24 cellular contexts compared by ENCODE assay signal in genomic region chr3:170490828-170491560, GRCh38.
DNase-seq lines count a peak whose midpoint lies in the region; ATAC-seq, FAIRE-seq and TF ChIP-seq lines count a peak whose summit lies in the region.
"Had no signal": no experiment of that assay in that cellular context is flagged by ENCODE, and none has a peak within 500 bp of the region (broad histone marks: within the 10 kb centered on the region; RNA-seq: fewer than 3 reads in every experiment).

No MANE protein-coding gene starts in this region.

- no peak overlapping the region for H2BK120ac ChIP-seq in mesendoderm (ENCODE audit: low read depth, low read length)

- no peaks in the 10 kb centered on the region for H3K36me3 Mint-ChIP-seq in stimulated activated naive B cell treated with anti-CD40 and anti-IgM and Interleukin-4, amounts not matched to agents 10 μg/mL and 1 μg/mL and 100 μg/mL, for 72 hours
- H3K36me3 Mint-ChIP-seq: IgD-negative memory B cell had no signal

- H4K8ac ChIP-seq in mesendoderm (ENCODE audit: low read depth, low read length) = no peak overlapping the region

- no peaks in the 10 kb centered on the region for H3K4me1 ChIP-seq in GM12878 (ENCODE audit: control insufficient read depth, insufficient read depth, low read length)
- peaks cover 2% of the 10 kb centered on the region for H3K4me1 ChIP-seq in mesendoderm (ENCODE audit: control insufficient read depth, low read depth, low read length)
- H3K4me1 ChIP-seq in GM23248 (ENCODE audit: insufficient read depth) = peaks cover 6% of the 10 kb centered on the region

- H3K4me2 ChIP-seq in GM12878 (ENCODE audit: control insufficient read depth, insufficient read depth) = no peak overlapping the region
- no peak overlapping the region for H3K4me2 ChIP-seq in mesendoderm (ENCODE audit: low read length)
- H3K4me2 ChIP-seq in GM23248 (ENCODE audit: unreplicated experiment) = no peak overlapping the region
- H3K4me2 ChIP-seq: PC-9 had no signal

- no peak overlapping the region for H3K4me3 Mint-ChIP-seq in stimulated activated naive B cell treated with anti-CD40 and anti-IgM and Interleukin-4, amounts not matched to agents 10 μg/mL and 1 μg/mL and 100 μg/mL, for 72 hours
- H3K4me3 Mint-ChIP-seq: H9, IgD-negative memory B cell had no signal

- H3K18ac ChIP-seq in mesendoderm (ENCODE audit: low read length) = no peak overlapping the region

- H3K27ac ChIP-seq in GM12878 (ENCODE audit: control insufficient read depth, insufficient read depth) (no peak overlapping the region), mesendoderm (ENCODE audit: low read depth, low read length) (no peak overlapping the region), GM23248 (no peak overlapping the region)
- H3K27ac ChIP-seq: C4-2B, HL-60, PC-9, RWPE1 had no signal

- H3K4ac ChIP-seq in mesendoderm (ENCODE audit: low read depth, low read length) = no peak overlapping the region

- H3K56ac ChIP-seq in mesendoderm (ENCODE audit: low read length) = no peak overlapping the region

- no peak overlapping the region for H4K5ac ChIP-seq in mesendoderm (ENCODE audit: low read length)

- no peak for TF ChIP-seq RAD21 in GM12878 (IDR thresholded peaks at IDR 0.05; ENCODE audit: insufficient read depth, low read depth, low read length)

- no peak for TF ChIP-seq CTCF in GM12878 (IDR thresholded peaks at IDR 0.05 in 2 of 3, conservative IDR thresholded peaks at IDR 0.05 in 1 of 3; ENCODE audit: control insufficient read depth in 2 of 3, extremely low read depth in 1 of 3, insufficient read depth in 1 of 3, low read depth in 3 of 3, low read length in 3 of 3)

- WGBS in GM12878 (ENCODE audit: insufficient coverage, insufficient replicate concordance, low lambda C conversion rate, missing lambda C conversion rate) = 0% methylated on average over 2 of the region's 2 CpGs
- no CpG with 5 or more reads among the region's 2 CpGs for WGBS in mesendoderm (ENCODE audit: extremely low coverage, insufficient coverage, low lambda C conversion rate)
- WGBS in GM23248 (ENCODE audit: low coverage in 1 of 2, low lambda C conversion rate in 2 of 2, missing lambda C conversion rate in 2 of 2), 2 experiments = 95 to 97% methylated on average over 2 of the region's 2 CpGs

- intact Hi-C loops in GM12878 (cut with micrococcal nuclease; ENCODE audit: unreplicated experiment) = no loop called here

- no peak overlapping the region for H3K9ac ChIP-seq in GM12878 (ENCODE audit: control insufficient read depth, insufficient read depth, low read length)
- no peak overlapping the region for H3K9ac ChIP-seq in mesendoderm (ENCODE audit: low read length)
- no peak overlapping the region for H3K9ac ChIP-seq in GM23248

- H3K9me3 ChIP-seq in GM12878 (replicated peaks; ENCODE audit: control insufficient read depth, insufficient read depth, low read length) = no peaks in the 10 kb centered on the region
- no peaks in the 10 kb centered on the region for H3K9me3 ChIP-seq in GM23248 (ENCODE audit: low read depth)

- H3K36me3 ChIP-seq in GM12878 (ENCODE audit: control insufficient read depth in 2 of 2, insufficient read depth in 2 of 2, low read length in 1 of 2) = no peaks in the 10 kb centered on the region
- no peaks in the 10 kb centered on the region for H3K36me3 ChIP-seq in mesendoderm (ENCODE audit: control insufficient read depth, insufficient read depth, low read length)
- H3K36me3 ChIP-seq in GM23248 (ENCODE audit: low read depth) = no peaks in the 10 kb centered on the region

- no peak overlapping the region for H3K27ac Mint-ChIP-seq in stimulated activated naive B cell treated with anti-CD40 and anti-IgM and Interleukin-4, amounts not matched to agents 10 μg/mL and 1 μg/mL and 100 μg/mL, for 72 hours
- H3K27ac Mint-ChIP-seq: H9, IgD-negative memory B cell had no signal

- TF ChIP-seq EP300 in GM12878 (IDR thresholded peaks at IDR 0.05; ENCODE audit: borderline replicate concordance in 1 of 2, control insufficient read depth in 1 of 2, low read depth in 2 of 2, low read length in 2 of 2) = no peak

- POLR2A ChIA-PET in GM12878 (lab: Charles Lee) = no interaction called here

- CTCF ChIA-PET in GM12878 (lab: Yijun Ruan, JAX) = interaction anchor here (0.7 kb wide), 2 partner anchors 10 to 50 kb away, joined by 3 read pairs; no protein-coding TSS in a partner anchor

- SMC1A ChIA-PET in GM12878 (lab: Charles Lee; ENCODE audit: uncharacterized antibody, unreplicated experiment) = no interaction called here

- H3K4me1 Mint-ChIP-seq in stimulated activated naive B cell treated with anti-CD40 and anti-IgM and Interleukin-4, amounts not matched to agents 10 μg/mL and 1 μg/mL and 100 μg/mL, for 72 hours = no peaks in the 10 kb centered on the region

- H2AK5ac ChIP-seq in mesendoderm (ENCODE audit: low read length) = no peak overlapping the region

- no TSS peak for BruUV-seq in GM12878 (replicated peaks; lab: Mats Ljungman, UMichigan)

- H3K4me3 ChIP-seq in GM12878 = no peak overlapping the region
- H3K4me3 ChIP-seq in mesendoderm (ENCODE audit: low read length) = no peak overlapping the region
- no peak overlapping the region for H3K4me3 ChIP-seq in GM23248
- H3K4me3 ChIP-seq: PC-9 had no signal

- RAD21 ChIA-PET in GM12878 (lab: Charles Lee; ENCODE audit: unreplicated experiment) = no interaction called here

- in situ Hi-C loops in GM12878 (cut with MboI) (no loop called here), GM23248 (cut with MboI) (no loop called here)

- H2AFZ ChIP-seq in GM12878 (ENCODE audit: control insufficient read depth, low read depth, low read length) = no peak overlapping the region
- H2AFZ ChIP-seq in GM23248 = no peak overlapping the region
- H2AFZ ChIP-seq: PC-9 had no signal

- peaks cover 14% of the 10 kb centered on the region; the same call in 1 of the 2 replicates for H3F3A ChIP-seq in GM23248 (ENCODE audit: insufficient read depth)

- ATAC-seq in GM19351 (IDR thresholded peaks at IDR 0.05; ENCODE audit: unreplicated experiment) (peak; percentile 72), GM12878 (0 out of 3 replicates have a peak, but pooled peaks have one; percentile 22), GM18498 (IDR thresholded peaks at IDR 0.05; ENCODE audit: unreplicated experiment) (no peak)
- ATAC-seq in stimulated activated naive B cell treated with anti-CD40 and anti-IgM and Interleukin-4, amounts not matched to agents 10 μg/mL and 1 μg/mL and 100 μg/mL, for 72 hours (replicated peaks) = peak; percentile 77 to 84
- ATAC-seq: SK-N-SH treated with all-trans-retinoic acid at 6 μM for 48 hours had no signal

- peaks cover 10 to 24% of the 10 kb centered on the region in 2 donors for H3K27me3 Mint-ChIP-seq in stimulated activated naive B cell treated with anti-CD40 and anti-IgM and Interleukin-4, amounts not matched to agents 10 μg/mL and 1 μg/mL and 100 μg/mL, for 72 hours

- H3K9me2 ChIP-seq in GM23248 (ENCODE audit: insufficient read depth) = no peaks in the 10 kb centered on the region

- H3K27me3 ChIP-seq in GM12878 (replicated peaks in 1 of 2; ENCODE audit: control insufficient read depth in 2 of 2, insufficient read depth in 2 of 2, low read length in 1 of 2) = no peaks in the 10 kb centered on the region
- no peaks in the 10 kb centered on the region for H3K27me3 ChIP-seq in mesendoderm (ENCODE audit: insufficient read depth, low read length, poor library complexity)
- no peaks in the 10 kb centered on the region for H3K27me3 ChIP-seq in GM23248 (replicated peaks; ENCODE audit: insufficient read depth)

- H4K20me1 ChIP-seq in GM12878 (ENCODE audit: control insufficient read depth, insufficient read depth) = no peaks in the 10 kb centered on the region
- no peaks in the 10 kb centered on the region for H4K20me1 ChIP-seq in GM23248 (ENCODE audit: insufficient read depth)

- no peak overlapping the region for H3K23ac ChIP-seq in mesendoderm (ENCODE audit: low read length)

- H2BK5ac ChIP-seq in mesendoderm (ENCODE audit: low read length) = no peak overlapping the region

- H2BK15ac ChIP-seq in mesendoderm (replicated peaks; ENCODE audit: low read depth) = no peak overlapping the region

- FAIRE-seq in GM12878 (lab: Jason Lieb, UNC) = no peak
- FAIRE-seq: D721Med, GM19239, HTR-8/SVneo had no signal

- peak; percentile 28 for DNase-seq in HT1080 (ENCODE audit: low read depth)
- no peak for DNase-seq in GM12878 (ENCODE audit: low read depth, low spot score)
- DNase-seq in stimulated activated naive B cell treated with anti-CD40 and anti-IgM and Interleukin-4, amounts not matched to agents 10 μg/mL and 1 μg/mL and 100 μg/mL, for 72 hours = no peak
- DNase-seq in mesendoderm = no peak
- no peak for DNase-seq in GM23248
- DNase-seq: ACHN, DMS79, H9, NCI-H1417, NCI-H187 treated with DMSO at 0.1 percent for 48 hours, NCI-H226, NCI-H524, PC-9, SIG-M5 had no signal

- no peaks in the 10 kb centered on the region for H3K9me3 Mint-ChIP-seq in stimulated activated naive B cell treated with anti-CD40 and anti-IgM and Interleukin-4, amounts not matched to agents 10 μg/mL and 1 μg/mL and 100 μg/mL, for 72 hours
- H3K9me3 Mint-ChIP-seq: H9, IgD-negative memory B cell had no signal

- no peaks in the 10 kb centered on the region for H3K79me2 ChIP-seq in GM12878 (ENCODE audit: control insufficient read depth, insufficient read depth, low read length)
- H3K79me2 ChIP-seq in mesendoderm (ENCODE audit: control insufficient read depth, insufficient read depth, low read length) = no peaks in the 10 kb centered on the region
- no peaks in the 10 kb centered on the region for H3K79me2 ChIP-seq in GM23248 (ENCODE audit: insufficient read depth)

- no peaks in the 10 kb centered on the region for H3K79me1 ChIP-seq in mesendoderm (ENCODE audit: low read length)

- TF ChIP-seq POLR2A in GM12878 (IDR thresholded peaks at IDR 0.05; ENCODE audit: low read depth, low read length) = no peak

TF ChIP-seq in GM12878, 131 proteins besides CTCF, POLR2A, EP300 and RAD21:
- TF ChIP-seq MTA3 (IDR thresholded peaks at IDR 0.05; ENCODE audit: borderline replicate concordance, low read length) (no peak), SREBF1 (IDR thresholded peaks at IDR 0.05; ENCODE audit: low read length) (no peak)
TF ChIP-seq in GM12878: peak in this region for 0.
